ENCODE assay signal across 8 cellular contexts in the genomic region with DNA sequence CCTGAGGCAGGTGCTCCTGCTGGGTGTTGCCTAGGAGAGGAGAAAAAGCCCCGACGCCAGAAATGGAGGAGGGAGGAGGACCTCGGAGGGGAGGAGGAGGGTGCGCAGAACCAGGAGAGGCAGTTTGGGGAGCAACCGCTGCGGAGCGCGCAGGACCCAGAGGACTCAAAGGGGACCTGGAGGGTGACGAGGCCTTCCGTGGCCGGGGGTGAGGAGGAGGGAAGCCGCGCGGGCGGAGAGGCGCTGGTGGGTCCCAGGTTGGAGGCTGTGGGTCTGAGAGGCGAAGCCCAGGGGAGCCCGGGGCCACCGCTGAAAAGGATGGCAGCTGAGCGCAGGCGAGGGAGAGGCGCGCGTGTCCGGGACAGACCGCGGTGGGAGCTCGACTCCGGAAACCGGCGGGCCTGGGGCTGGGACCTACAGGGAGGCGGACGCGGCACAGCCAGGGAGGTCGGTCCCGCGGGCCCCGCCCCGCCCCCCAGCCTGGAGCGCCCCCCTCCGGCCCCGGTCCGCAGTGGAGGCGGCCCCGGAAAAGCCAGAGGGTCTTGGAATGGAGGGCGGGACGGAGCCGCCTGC. TPM values are rescaled to one million over a fixed set of nuclear protein-coding genes. Genes with fewer than 3 reads are reported as not detected.
DNase-seq lines count a peak whose midpoint lies in the region; ATAC-seq and TF ChIP-seq lines count a peak whose summit lies in the region.

No MANE protein-coding gene starts in this region.

- peak overlapping the region; percentile 68 for H3K4me3 ChIP-seq in GM23338
- H3K4me3 ChIP-seq in LNCaP clone FGC (ENCODE audit: low read depth, low read length): peak overlapping the region; percentile 60
- peak overlapping the region; percentile 65 for H3K4me3 ChIP-seq in hepatocyte

- H3K4me3 Mint-ChIP-seq in GM23338: peak overlapping the region; percentile 77
- peak overlapping the region; percentile 83 for H3K4me3 Mint-ChIP-seq in activated T-helper 1 cell treated with anti-CD3 and anti-CD28 coated beads, Interleukin-12 subunit alpha, Interleukin-12 subunit beta, Interleukin-2, Interleukin-4 antibody, amounts not matched to agents 30 ng/mL and 10 ng/mL and 1 ng/mL, durations not matched to agents 14 hours and 24 hours and 36 hours
- H3K4me3 Mint-ChIP-seq in stimulated activated naive B cell treated with anti-CD40 and anti-IgM and Interleukin-4, amounts not matched to agents 10 μg/mL and 1 μg/mL and 100 μg/mL, for 72 hours: peak overlapping the region; percentile 88 to 92

- DNase-seq in DMS 273 (lab: John Stamatoyannopoulos, UW; ENCODE audit: unreplicated experiment): peak; percentile 77
- no peak for DNase-seq in DMS 273 treated with DMSO at 0.1 percent for 48 hours (lab: John Stamatoyannopoulos, UW)
- peak; percentile 62 for DNase-seq in GM23338 (ENCODE audit: low spot score)
- DNase-seq in LNCaP clone FGC (ENCODE audit: low read depth): no peak
- DNase-seq in activated T-helper 1 cell treated with anti-CD3 and anti-CD28 coated beads, Interleukin-12 subunit alpha, Interleukin-12 subunit beta, Interleukin-2, Interleukin-4 antibody, amounts not matched to agents 30 ng/mL and 10 ng/mL and 1 ng/mL, durations not matched to agents 14 hours and 24 hours and 36 hours (ENCODE audit: low spot score): peak; percentile 46
- peak; percentile 60 for DNase-seq in hepatocyte (ENCODE audit: low spot score)
- DNase-seq in stimulated activated naive B cell treated with anti-CD40 and anti-IgM and Interleukin-4, amounts not matched to agents 10 μg/mL and 1 μg/mL and 100 μg/mL, for 72 hours: no peak
- DNase-seq in NCI-H446 treated with DMSO at 0.1 percent for 48 hours (lab: John Stamatoyannopoulos, UW): no peak

- H3K4me1 ChIP-seq in GM23338 (ENCODE audit: insufficient read depth) (peaks cover 5% of the 10 kb centered on the region; the same call in 1 of the 2 replicates), hepatocyte (ENCODE audit: insufficient read depth) (peaks cover 20% of the 10 kb centered on the region)

- H3K27me3 Mint-ChIP-seq in GM23338 (ENCODE audit: insufficient read depth, low read depth, poor library complexity): peaks cover 54% of the 10 kb centered on the region
- peaks cover 25% of the 10 kb centered on the region for H3K27me3 Mint-ChIP-seq in activated T-helper 1 cell treated with anti-CD3 and anti-CD28 coated beads, Interleukin-12 subunit alpha, Interleukin-12 subunit beta, Interleukin-2, Interleukin-4 antibody, amounts not matched to agents 30 ng/mL and 10 ng/mL and 1 ng/mL, durations not matched to agents 14 hours and 24 hours and 36 hours (ENCODE audit: insufficient read depth)
- peaks cover 21 to 41% of the 10 kb centered on the region in 2 donors for H3K27me3 Mint-ChIP-seq in stimulated activated naive B cell treated with anti-CD40 and anti-IgM and Interleukin-4, amounts not matched to agents 10 μg/mL and 1 μg/mL and 100 μg/mL, for 72 hours

- no peaks in the 10 kb centered on the region for H3K79me2 ChIP-seq in GM23338 (replicated peaks; ENCODE audit: insufficient read depth)
- no peaks in the 10 kb centered on the region for H3K79me2 ChIP-seq in hepatocyte

- H4K20me1 ChIP-seq in GM23338 (replicated peaks; ENCODE audit: insufficient read depth): no peaks in the 10 kb centered on the region; the same call in 1 of the 2 replicates
- H4K20me1 ChIP-seq in hepatocyte (ENCODE audit: insufficient read depth, poor library complexity, severe bottlenecking): no peaks in the 10 kb centered on the region

- TF ChIP-seq CTCF in GM23338 (conservative IDR thresholded peaks at IDR 0.05; ENCODE audit: low read depth in 2 of 2) (peak; percentile 33 to 43), LNCaP clone FGC (IDR thresholded peaks at IDR 0.05; ENCODE audit: control insufficient read depth, extremely low read depth, insufficient read depth) (peak; percentile 45), hepatocyte (IDR thresholded peaks at IDR 0.05; ENCODE audit: poor library complexity) (peak; percentile 47)

- intact Hi-C loops in activated T-helper 1 cell treated with anti-CD3 and anti-CD28 coated beads, Interleukin-12 subunit alpha, Interleukin-12 subunit beta, Interleukin-2, Interleukin-4 antibody, amounts not matched to agents 30 ng/mL and 10 ng/mL and 1 ng/mL, durations not matched to agents 14 hours and 24 hours and 36 hours (cut with micrococcal nuclease): loop anchor here (1.0 to 2.0 kb wide), 5 partner anchors 19 to 99 kb away; a partner anchor contains a TSS

- H3K36me3 Mint-ChIP-seq in GM23338 (ENCODE audit: low read depth): no peaks in the 10 kb centered on the region
- H3K36me3 Mint-ChIP-seq in activated T-helper 1 cell treated with anti-CD3 and anti-CD28 coated beads, Interleukin-12 subunit alpha, Interleukin-12 subunit beta, Interleukin-2, Interleukin-4 antibody, amounts not matched to agents 30 ng/mL and 10 ng/mL and 1 ng/mL, durations not matched to agents 14 hours and 24 hours and 36 hours (ENCODE audit: low read depth): no peaks in the 10 kb centered on the region
- H3K36me3 Mint-ChIP-seq in stimulated activated naive B cell treated with anti-CD40 and anti-IgM and Interleukin-4, amounts not matched to agents 10 μg/mL and 1 μg/mL and 100 μg/mL, for 72 hours: peaks cover 19 to 22% of the 10 kb centered on the region in 2 donors

- no peak overlapping the region for H3K27ac ChIP-seq in GM23338 (ENCODE audit: low read depth)
- H3K27ac ChIP-seq in hepatocyte: no peak overlapping the region

- H3K9me3 ChIP-seq in hepatocyte (ENCODE audit: low read depth): no peaks in the 10 kb centered on the region

- H3K36me3 ChIP-seq in GM23338 (ENCODE audit: insufficient read depth): no peaks in the 10 kb centered on the region
- no peaks in the 10 kb centered on the region for H3K36me3 ChIP-seq in hepatocyte (replicated peaks; ENCODE audit: insufficient read depth, low read depth)

- H2AFZ ChIP-seq in GM23338: no peak overlapping the region
- H2AFZ ChIP-seq in hepatocyte: peak overlapping the region; percentile 78

- WGBS in hepatocyte (ENCODE audit: low lambda C conversion rate, missing lambda C conversion rate): 4% methylated on average over 20 of the region's 48 CpGs

- ATAC-seq in GM23338: peak; percentile 53
- ATAC-seq in stimulated activated naive B cell treated with anti-CD40 and anti-IgM and Interleukin-4, amounts not matched to agents 10 μg/mL and 1 μg/mL and 100 μg/mL, for 72 hours (replicated peaks): peak; percentile 20 to 24

- no peaks in the 10 kb centered on the region for H3K9me2 ChIP-seq in GM23338 (ENCODE audit: insufficient read depth)
- H3K9me2 ChIP-seq in hepatocyte (replicated peaks; ENCODE audit: insufficient read depth): no peaks in the 10 kb centered on the region

- H3K4me1 Mint-ChIP-seq in GM23338: peaks cover 3% of the 10 kb centered on the region; the same call in 2 of the 3 replicates
- H3K4me1 Mint-ChIP-seq in activated T-helper 1 cell treated with anti-CD3 and anti-CD28 coated beads, Interleukin-12 subunit alpha, Interleukin-12 subunit beta, Interleukin-2, Interleukin-4 antibody, amounts not matched to agents 30 ng/mL and 10 ng/mL and 1 ng/mL, durations not matched to agents 14 hours and 24 hours and 36 hours (ENCODE audit: low read depth): no peaks in the 10 kb centered on the region
- peaks cover 30 to 57% of the 10 kb centered on the region in 2 donors for H3K4me1 Mint-ChIP-seq in stimulated activated naive B cell treated with anti-CD40 and anti-IgM and Interleukin-4, amounts not matched to agents 10 μg/mL and 1 μg/mL and 100 μg/mL, for 72 hours

- 0 out of 2 replicates have a peak, but pooled peaks cover 5% of the 10 kb centered on the region for H3F3A ChIP-seq in GM23338 (replicated peaks; ENCODE audit: low read depth)

- H3K27ac Mint-ChIP-seq in GM23338: no peak overlapping the region
- H3K27ac Mint-ChIP-seq in activated T-helper 1 cell treated with anti-CD3 and anti-CD28 coated beads, Interleukin-12 subunit alpha, Interleukin-12 subunit beta, Interleukin-2, Interleukin-4 antibody, amounts not matched to agents 30 ng/mL and 10 ng/mL and 1 ng/mL, durations not matched to agents 14 hours and 24 hours and 36 hours: peak overlapping the region; percentile 52
- peak overlapping the region; percentile 82 for H3K27ac Mint-ChIP-seq in stimulated activated naive B cell treated with anti-CD40 and anti-IgM and Interleukin-4, amounts not matched to agents 10 μg/mL and 1 μg/mL and 100 μg/mL, for 72 hours

- H3K4me2 ChIP-seq in GM23338: peak overlapping the region; percentile 88
- H3K4me2 ChIP-seq in hepatocyte: peak overlapping the region; percentile 97

- peaks cover 52% of the 10 kb centered on the region for H3K27me3 ChIP-seq in GM23338 (ENCODE audit: insufficient read depth)
- H3K27me3 ChIP-seq in hepatocyte: peaks cover 30% of the 10 kb centered on the region

- no peaks in the 10 kb centered on the region for H3K9me3 Mint-ChIP-seq in GM23338
- no peaks in the 10 kb centered on the region for H3K9me3 Mint-ChIP-seq in activated T-helper 1 cell treated with anti-CD3 and anti-CD28 coated beads, Interleukin-12 subunit alpha, Interleukin-12 subunit beta, Interleukin-2, Interleukin-4 antibody, amounts not matched to agents 30 ng/mL and 10 ng/mL and 1 ng/mL, durations not matched to agents 14 hours and 24 hours and 36 hours
- no peaks in the 10 kb centered on the region for H3K9me3 Mint-ChIP-seq in stimulated activated naive B cell treated with anti-CD40 and anti-IgM and Interleukin-4, amounts not matched to agents 10 μg/mL and 1 μg/mL and 100 μg/mL, for 72 hours

RNA-seq across cellular contexts. Expression of a gene that starts 15.1 kb away (rescaled TPM):
- total RNA-seq in GM23338 (2014; rRNA removed; shearing (Covaris generic)): not detected in 2 replicates
- not detected in 2 replicates for polyA plus RNA-seq in GM23338 (2016; fragmentation: Nextera tagmentation; extraction: Ambion mirVana)
- total RNA-seq in activated T-helper 1 cell treated with anti-CD3 and anti-CD28 coated beads, Interleukin-12 subunit alpha, Interleukin-12 subunit beta, Interleukin-2, Interleukin-4 antibody, amounts not matched to agents 30 ng/mL and 10 ng/mL and 1 ng/mL, durations not matched to agents 14 hours and 24 hours and 36 hours: 0.10 TPM in 1 of 2 replicates, not detected in the other
- 0.08 and 0.43 TPM in 2 replicates for total RNA-seq in hepatocyte
- 0.88 and 2.6 TPM in 2 replicates for polyA plus RNA-seq in hepatocyte

RNA-seq across cellular contexts. Expression of a gene that starts 39.1 kb away (rescaled TPM):
- 144 and 185 TPM in 2 replicates for total RNA-seq in GM23338 (2014; rRNA removed; shearing (Covaris generic))
- polyA plus RNA-seq in GM23338 (2016; fragmentation: Nextera tagmentation; extraction: Ambion mirVana): 12.3 and 13.2 TPM in 2 replicates
- total RNA-seq in activated T-helper 1 cell treated with anti-CD3 and anti-CD28 coated beads, Interleukin-12 subunit alpha, Interleukin-12 subunit beta, Interleukin-2, Interleukin-4 antibody, amounts not matched to agents 30 ng/mL and 10 ng/mL and 1 ng/mL, durations not matched to agents 14 hours and 24 hours and 36 hours: 25.8 and 30.3 TPM in 2 replicates
- 51.8 and 81.8 TPM in 2 replicates for total RNA-seq in hepatocyte
- polyA plus RNA-seq in hepatocyte: 53.3 and 61.2 TPM in 2 replicates

RNA-seq across cellular contexts. Expression of a gene that starts 45.7 kb away (rescaled TPM):
- total RNA-seq in GM23338 (2014; rRNA removed; shearing (Covaris generic)): 52.9 and 65.3 TPM in 2 replicates
- polyA plus RNA-seq in GM23338 (2016; fragmentation: Nextera tagmentation; extraction: Ambion mirVana) (101 and 113 TPM in 2 replicates), hepatocyte (88.5 and 89.6 TPM in 2 replicates)
- total RNA-seq in activated T-helper 1 cell treated with anti-CD3 and anti-CD28 coated beads, Interleukin-12 subunit alpha, Interleukin-12 subunit beta, Interleukin-2, Interleukin-4 antibody, amounts not matched to agents 30 ng/mL and 10 ng/mL and 1 ng/mL, durations not matched to agents 14 hours and 24 hours and 36 hours: 52.9 and 53.7 TPM in 2 replicates
- 62.3 and 86.0 TPM in 2 replicates for total RNA-seq in hepatocyte

RNA-seq across cellular contexts. Expression of a gene that starts 56.9 kb away (rescaled TPM):
- total RNA-seq in GM23338 (2014; rRNA removed; shearing (Covaris generic)): 21.3 and 21.5 TPM in 2 replicates
- 9.6 and 9.9 TPM in 2 replicates for polyA plus RNA-seq in GM23338 (2016; fragmentation: Nextera tagmentation; extraction: Ambion mirVana)
- total RNA-seq in activated T-helper 1 cell treated with anti-CD3 and anti-CD28 coated beads, Interleukin-12 subunit alpha, Interleukin-12 subunit beta, Interleukin-2, Interleukin-4 antibody, amounts not matched to agents 30 ng/mL and 10 ng/mL and 1 ng/mL, durations not matched to agents 14 hours and 24 hours and 36 hours: 30.0 and 30.3 TPM in 2 replicates
- 7.1 and 9.2 TPM in 2 replicates for total RNA-seq in hepatocyte
- polyA plus RNA-seq in hepatocyte: 21.7 and 25.1 TPM in 2 replicates

RNA-seq across cellular contexts. Expression of a gene that starts 59.1 kb away (rescaled TPM):
- 2.3 and 4.8 TPM in 2 replicates for total RNA-seq in GM23338 (2014; rRNA removed; shearing (Covaris generic))
- 6.7 and 7.9 TPM in 2 replicates for polyA plus RNA-seq in GM23338 (2016; fragmentation: Nextera tagmentation; extraction: Ambion mirVana)
- 1.8 and 2.9 TPM in 2 replicates for total RNA-seq in activated T-helper 1 cell treated with anti-CD3 and anti-CD28 coated beads, Interleukin-12 subunit alpha, Interleukin-12 subunit beta, Interleukin-2, Interleukin-4 antibody, amounts not matched to agents 30 ng/mL and 10 ng/mL and 1 ng/mL, durations not matched to agents 14 hours and 24 hours and 36 hours
- 21.4 and 28.7 TPM in 2 replicates for total RNA-seq in hepatocyte
- 74.5 and 107 TPM in 2 replicates for polyA plus RNA-seq in hepatocyte

Comparison
In these comparisons a context has a peak if more than half of its experiments do, and no peak if none do; other contexts are left out.
1. DNase-seq: peak in DMS 273 (single experiment), GM23338 (single experiment), activated T-helper 1 cell treated with anti-CD3 and anti-CD28 coated beads, Interleukin-12 subunit alpha, Interleukin-12 subunit beta, Interleukin-2, Interleukin-4 antibody, amounts not matched to agents 30 ng/mL and 10 ng/mL and 1 ng/mL, durations not matched to agents 14 hours and 24 hours and 36 hours (single experiment) and hepatocyte (single experiment); none in DMS 273 treated with DMSO at 0.1 percent for 48 hours (single experiment), LNCaP clone FGC (single experiment), stimulated activated naive B cell treated with anti-CD40 and anti-IgM and Interleukin-4, amounts not matched to agents 10 μg/mL and 1 μg/mL and 100 μg/mL, for 72 hours (single experiment) and NCI-H446 treated with DMSO at 0.1 percent for 48 hours (single experiment).
2. Peak in every context shown above with its lines, with median percentiles within 50 percentile points of each other: H3K4me3 ChIP-seq, H3K4me3 Mint-ChIP-seq and CTCF ChIP-seq.